In the genomic region with DNA sequence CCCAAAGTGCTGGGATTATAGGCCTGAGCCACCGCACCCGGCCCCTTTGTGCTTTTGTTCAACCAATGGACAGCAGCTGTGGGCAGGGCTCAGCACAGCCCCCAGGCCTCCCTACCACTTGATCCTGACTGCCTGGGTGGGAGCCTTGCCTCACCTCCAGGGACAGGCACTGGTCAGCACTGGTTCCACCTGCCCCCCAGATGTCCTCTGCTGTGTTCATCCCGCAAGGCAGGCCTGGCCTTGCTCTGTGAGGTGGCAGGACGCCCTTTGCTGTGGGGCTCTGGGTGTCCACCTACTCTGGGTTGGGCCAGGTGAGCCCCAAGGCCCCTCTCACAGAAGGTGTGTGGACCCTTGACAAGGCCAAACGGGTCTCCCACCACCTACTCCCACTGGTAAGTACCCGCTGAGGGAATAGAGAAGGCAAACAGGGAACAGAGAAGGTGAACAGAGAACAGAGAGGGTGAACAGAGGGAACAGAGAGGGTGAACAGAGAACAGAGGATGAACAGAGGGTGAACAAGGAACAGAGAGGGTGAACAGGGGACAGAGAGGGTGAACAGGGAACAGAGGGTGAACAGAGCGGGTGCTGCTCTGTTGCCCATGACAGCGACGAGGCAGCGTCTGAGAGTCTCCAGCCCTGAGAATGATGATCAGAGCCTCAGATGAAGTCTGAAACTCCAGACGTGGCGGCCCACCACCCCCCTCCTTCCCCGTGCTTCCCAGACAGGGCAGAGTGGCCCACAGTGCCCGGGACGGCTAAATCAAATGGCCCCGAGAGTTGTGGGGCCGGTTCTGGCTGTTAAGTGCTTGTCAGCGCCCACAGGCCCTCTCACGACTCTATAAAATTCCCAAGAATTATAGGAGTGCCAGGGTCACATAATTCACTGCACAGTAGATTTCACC, we compare ENCODE assay signal across 18 cellular contexts. TPM values are rescaled to one million over a fixed set of nuclear protein-coding genes. Genes with fewer than 3 reads are reported as not detected.
"Had no signal": no experiment of that assay in that cellular context is flagged by ENCODE, and none has a peak within 500 bp of the region (broad histone marks: within the 10 kb centered on the region; RNA-seq: fewer than 3 reads in every experiment).

No MANE protein-coding gene starts in this region.

- H3K9me3 ChIP-seq: uterus had no signal

- H3K4me1 ChIP-seq: parathyroid adenoma, uterus had no signal

- H3K79me2 ChIP-seq: parathyroid adenoma had no signal

- H2AFZ ChIP-seq: parathyroid adenoma had no signal

- H3K4me3 ChIP-seq: uterus had no signal

- ATAC-seq: activated CD4-positive, alpha-beta T cell treated with anti-CD3 and anti-CD28 coated beads for 36 hours; activated CD8-positive, alpha-beta T cell treated with anti-CD3 and anti-CD28 coated beads for 36 hours; esophagus mucosa had no signal

- DNase-seq: activated CD4-positive, alpha-beta T cell treated with anti-CD3 and anti-CD28 coated beads for 36 hours; activated CD8-positive, alpha-beta T cell treated with anti-CD3 and anti-CD28 coated beads for 36 hours; amygdala; brain microvascular endothelial cell; dermis blood vessel endothelial cell; hypothalamus; immature natural killer cell; nephron progenitor cell; stimulated activated CD4-positive, alpha-beta T cell treated with anti-CD3 and anti-CD28 coated beads, Interleukin-15, amount 100 ng/mL, for 24 hours; stimulated activated CD4-positive, alpha-beta T cell treated with anti-CD3 and anti-CD28 coated beads, Interleukin-4, amount 100 ng/mL, for 24 hours; T1000 had no signal

- H3K27me3 ChIP-seq: uterus had no signal

- H3K9ac ChIP-seq: parathyroid adenoma had no signal

- H3K36me3 ChIP-seq: brain microvascular endothelial cell, uterus had no signal

- H3K27ac ChIP-seq: brain microvascular endothelial cell, parathyroid adenoma, uterus, VCaP had no signal

RNA-seq across cellular contexts. Expression of a gene that starts 55.0 kb away (rescaled TPM):
- total RNA-seq: activated CD4-positive, alpha-beta T cell treated with anti-CD3 and anti-CD28 coated beads for 36 hours; activated CD8-positive, alpha-beta T cell treated with anti-CD3 and anti-CD28 coated beads for 36 hours; dermis blood vessel endothelial cell; esophagus mucosa; glomerular endothelial cell; mesenteric fat pad; uterus had no signal
- polyA plus RNA-seq: immature natural killer cell, thymus had no signal
